ENCODE assay signal across 28 cellular contexts in genomic region chr13:43221611-43222010, GRCh38.
"Had no signal": no experiment of that assay in that cellular context is flagged by ENCODE, and none has a peak within 500 bp of the region (broad histone marks: within the 10 kb centered on the region; RNA-seq: fewer than 3 reads in every experiment).

No MANE protein-coding gene starts in this region.

- H3K36me3 ChIP-seq: brain microvascular endothelial cell, heart left ventricle had no signal

- ATAC-seq: activated naive CD4-positive, alpha-beta T cell treated with anti-CD3 and anti-CD28 coated beads, Interleukin-2, amount 50 U/mL, for 72 hours; activated T-cell treated with anti-CD3 and anti-CD28 coated beads, Interleukin-2, amount 50 U/mL, for 72 hours; esophagus mucosa; heart left ventricle; T-helper 17 cell; WTC11 had no signal

- H3K4me3 ChIP-seq: coronary artery, dorsolateral prefrontal cortex, heart left ventricle had no signal

- H3K9me3 ChIP-seq: heart left ventricle had no signal

- H3K27ac ChIP-seq: brain microvascular endothelial cell, coronary artery, dorsolateral prefrontal cortex, heart left ventricle, VCaP had no signal

- H3K4me1 ChIP-seq: heart left ventricle had no signal

- H3K27me3 ChIP-seq: brain microvascular endothelial cell, dorsolateral prefrontal cortex, heart left ventricle had no signal

- DNase-seq: activated CD4-positive, alpha-beta memory T cell treated with anti-CD3 and anti-CD28 coated beads, Interleukin-2, amount 10 ng/mL, durations not matched to agents 7 days and 5 days; activated CD4-positive, alpha-beta T cell treated with anti-CD3 and anti-CD28 coated beads for 1 hour; activated CD4-positive, alpha-beta T cell treated with anti-CD3 and anti-CD28 coated beads for 4 hours; activated CD4-positive, alpha-beta T cell treated with anti-CD3 and anti-CD28 coated beads, Interleukin-2, amount 10 ng/mL, durations not matched to agents 7 days and 5 days; activated CD4-positive, alpha-beta T cell treated with anti-CD3 and anti-CD28 coated beads, Interleukin-2, amount 50 U/mL, for 4 hours; activated CD8-positive, alpha-beta memory T cell treated with anti-CD3 and anti-CD28 coated beads, Interleukin-2, amount 50 U/mL, for 48 hours; activated gamma-delta T cell; activated naive CD4-positive, alpha-beta T cell; activated naive CD4-positive, alpha-beta T cell treated with anti-CD3 and anti-CD28 coated beads, Interleukin-2, amount 10 ng/mL, durations not matched to agents 7 days and 5 days; activated naive CD8-positive, alpha-beta T cell treated with anti-CD3 and anti-CD28 coated beads, Interleukin-2, amount 10 ng/mL, durations not matched to agents 7 days and 5 days; activated T-cell treated with anti-CD3 and anti-CD28 coated beads for 4 hours; activated T-cell treated with anti-CD3 and anti-CD28 coated beads, Interleukin-2, amount 50 U/mL, for 24 hours; activated T-cell treated with anti-CD3 and anti-CD28 coated beads, Interleukin-2, amount 50 U/mL, for 72 hours; amniotic stem cell; anterior cingulate cortex; brain microvascular endothelial cell; dorsolateral prefrontal cortex; effector memory CD4-positive, alpha-beta T cell; endodermal cell; heart left ventricle; T-helper 1 cell; T-helper 17 cell; T1000 had no signal
